Comparison of ENCODE assay signal across 11 cellular contexts in genomic region chr2:11156396-11157075, GRCh38. TPM values are rescaled to one million over a fixed set of nuclear protein-coding genes. Genes with fewer than 3 reads are reported as not detected.
DNase-seq lines count a peak whose midpoint lies in the region; ATAC-seq and TF ChIP-seq lines count a peak whose summit lies in the region.
"Had no signal": no experiment of that assay in that cellular context is flagged by ENCODE, and none has a peak within 500 bp of the region (broad histone marks: within the 10 kb centered on the region; RNA-seq: fewer than 3 reads in every experiment).

No MANE protein-coding gene starts in this region.

- CTCF ChIA-PET in Caco-2 (lab: Charles Lee): interaction anchor here (0.8 kb wide), 1 partner anchor 24 kb away, joined by 3 read pairs; no protein-coding TSS in a partner anchor

- H3K4me1 Mint-ChIP-seq in Caco-2 (ENCODE audit: low read depth, unreplicated experiment): no peaks in the 10 kb centered on the region

- H3K36me3 Mint-ChIP-seq in Caco-2 (ENCODE audit: insufficient read depth, unreplicated experiment): peaks cover 5% of the 10 kb centered on the region

- H3K27ac ChIP-seq in coronary artery (no peak overlapping the region), osteoblast (ENCODE audit: low read depth, low read length) (no peak overlapping the region)

- no peak overlapping the region for H3K27ac Mint-ChIP-seq in Caco-2 (ENCODE audit: unreplicated experiment)

- peak overlapping the region; percentile 55 for H3K4me3 Mint-ChIP-seq in Caco-2 (ENCODE audit: unreplicated experiment)

- no peaks in the 10 kb centered on the region for H3K36me3 ChIP-seq in Caco-2 (ENCODE audit: control insufficient read depth, insufficient read depth, low read length)
- H3K36me3 ChIP-seq in Loucy (ENCODE audit: insufficient read depth, low read length): no peaks in the 10 kb centered on the region
- H3K36me3 ChIP-seq in osteoblast (ENCODE audit: insufficient read depth, low read length): no peaks in the 10 kb centered on the region

- H4K20me1 ChIP-seq in Loucy (ENCODE audit: insufficient read depth, low read length, poor library complexity, severe bottlenecking) (peaks cover 5% of the 10 kb centered on the region), osteoblast (ENCODE audit: insufficient read depth, low read length) (peaks cover 7% of the 10 kb centered on the region)

- H3K9me2 ChIP-seq in Loucy (replicated peaks; ENCODE audit: low read depth, low read length): no peaks in the 10 kb centered on the region

- H2AFZ ChIP-seq in Loucy (ENCODE audit: low read length): no peak overlapping the region
- H2AFZ ChIP-seq in osteoblast (ENCODE audit: low read length): no peak overlapping the region

- H3K4me2 ChIP-seq in Loucy (ENCODE audit: low read depth, low read length, poor library complexity, severe bottlenecking): peak overlapping the region; percentile 91
- no peak overlapping the region for H3K4me2 ChIP-seq in osteoblast (ENCODE audit: insufficient read depth, low read length)

- H3K27me3 ChIP-seq in Caco-2 (replicated peaks; ENCODE audit: control insufficient read depth, insufficient read depth, low read length) (no peaks in the 10 kb centered on the region), Loucy (ENCODE audit: insufficient read depth, low read length, poor library complexity, severe bottlenecking) (no peaks in the 10 kb centered on the region), osteoblast (ENCODE audit: insufficient read depth, low read length) (no peaks in the 10 kb centered on the region)

- no peaks in the 10 kb centered on the region for H3K9me3 ChIP-seq in Caco-2
- H3K9me3 ChIP-seq in Loucy (ENCODE audit: insufficient read depth, low read depth, low read length): no peaks in the 10 kb centered on the region
- no peaks in the 10 kb centered on the region for H3K9me3 ChIP-seq in osteoblast (ENCODE audit: low read depth, low read length)

- no peak for DNase-seq in Caco-2
- DNase-seq in coronary artery (ENCODE audit: low spot score): no peak
- DNase-seq in osteoblast (ENCODE audit: insufficient read length, low spot score, missing footprints): peak; percentile 59
- DNase-seq in DMS153 treated with DMSO at 0.1 percent for 48 hours (lab: John Stamatoyannopoulos, UW; ENCODE audit: unreplicated experiment): no peak
- no peak for DNase-seq in NCI-H1417 (lab: John Stamatoyannopoulos, UW)
- DNase-seq: activated naive CD4-positive, alpha-beta T cell treated with Interleukin-2 at 50 U/mL for 16 hours; NCI-H446 treated with DMSO at 0.1 percent for 48 hours; stimulated activated CD4-positive, alpha-beta T cell treated with anti-CD3 and anti-CD28 coated beads, Interleukin-12 subunit alpha, Interleukin-12 subunit beta, amount 100 ng/mL, for 4 hours had no signal

- no peak overlapping the region for H3K4me3 ChIP-seq in Caco-2 (ENCODE audit: low read depth, low read length)
- no peak overlapping the region for H3K4me3 ChIP-seq in Loucy (ENCODE audit: low read length, poor library complexity, severe bottlenecking)
- peak overlapping the region; percentile 83 for H3K4me3 ChIP-seq in coronary artery
- no peak overlapping the region for H3K4me3 ChIP-seq in osteoblast (ENCODE audit: insufficient read depth, low read length)

- ATAC-seq in GM19395 (IDR thresholded peaks at IDR 0.05; ENCODE audit: unreplicated experiment): no peak
- no peak for ATAC-seq in GM21717 (IDR thresholded peaks at IDR 0.05; ENCODE audit: unreplicated experiment)

- peaks cover 11% of the 10 kb centered on the region for H3K4me1 ChIP-seq in Caco-2
- H3K4me1 ChIP-seq in Loucy (ENCODE audit: insufficient read depth, low read length, poor library complexity, severe bottlenecking): peaks cover 10% of the 10 kb centered on the region
- H3K4me1 ChIP-seq in osteoblast (ENCODE audit: insufficient read depth, low read length): peaks cover 10% of the 10 kb centered on the region

- H3K79me2 ChIP-seq in Loucy (ENCODE audit: insufficient read depth, low read length): no peaks in the 10 kb centered on the region
- H3K79me2 ChIP-seq in osteoblast (ENCODE audit: insufficient read depth, low read length): peaks cover 4% of the 10 kb centered on the region

- H3F3A ChIP-seq in Loucy (ENCODE audit: low read depth): no peaks in the 10 kb centered on the region

- BruUV-seq in Caco-2 (replicated peaks; lab: Mats Ljungman, UMichigan): no TSS peak

- intact Hi-C loops in Caco-2 (cut with micrococcal nuclease; ENCODE audit: unreplicated experiment): loop anchor here (5.0 to 10.0 kb wide), 2 partner anchors 188 to 1231 kb away; partner anchors contain the start of gene ROCK2

- TF ChIP-seq CTCF in Caco-2 (IDR thresholded peaks at IDR 0.05; ENCODE audit: insufficient read depth in 1 of 2, low read depth in 1 of 2, low read length in 1 of 2, severe bottlenecking in 1 of 2, unreplicated experiment in 1 of 2) (no peak), Loucy (conservative IDR thresholded peaks at IDR 0.05; ENCODE audit: low read length) (no peak), coronary artery (IDR thresholded peaks at IDR 0.05) (no peak), osteoblast (IDR thresholded peaks at IDR 0.05; ENCODE audit: extremely low read depth, low read depth, low read length) (no peak)

- H3K9me3 Mint-ChIP-seq in Caco-2 (ENCODE audit: unreplicated experiment): no peaks in the 10 kb centered on the region

- no peak overlapping the region for H3K9ac ChIP-seq in Loucy (ENCODE audit: low read depth, low read length, poor library complexity, severe bottlenecking)

- POLR2A ChIA-PET in Caco-2 (lab: Charles Lee): no interaction called here

- no peaks in the 10 kb centered on the region for H3K27me3 Mint-ChIP-seq in Caco-2 (ENCODE audit: insufficient read depth, unreplicated experiment)

RNA-seq across cellular contexts. Expression of gene SLC66A3, which starts 1.3 kb away (rescaled TPM):
- total RNA-seq in Caco-2 (2022): 10.4 and 12.1 TPM in 2 replicates
- total RNA-seq in osteoblast: 65.1 and 68.8 TPM in 2 replicates
